ENCODE assay signal across 8 cellular contexts in the genomic region with DNA sequence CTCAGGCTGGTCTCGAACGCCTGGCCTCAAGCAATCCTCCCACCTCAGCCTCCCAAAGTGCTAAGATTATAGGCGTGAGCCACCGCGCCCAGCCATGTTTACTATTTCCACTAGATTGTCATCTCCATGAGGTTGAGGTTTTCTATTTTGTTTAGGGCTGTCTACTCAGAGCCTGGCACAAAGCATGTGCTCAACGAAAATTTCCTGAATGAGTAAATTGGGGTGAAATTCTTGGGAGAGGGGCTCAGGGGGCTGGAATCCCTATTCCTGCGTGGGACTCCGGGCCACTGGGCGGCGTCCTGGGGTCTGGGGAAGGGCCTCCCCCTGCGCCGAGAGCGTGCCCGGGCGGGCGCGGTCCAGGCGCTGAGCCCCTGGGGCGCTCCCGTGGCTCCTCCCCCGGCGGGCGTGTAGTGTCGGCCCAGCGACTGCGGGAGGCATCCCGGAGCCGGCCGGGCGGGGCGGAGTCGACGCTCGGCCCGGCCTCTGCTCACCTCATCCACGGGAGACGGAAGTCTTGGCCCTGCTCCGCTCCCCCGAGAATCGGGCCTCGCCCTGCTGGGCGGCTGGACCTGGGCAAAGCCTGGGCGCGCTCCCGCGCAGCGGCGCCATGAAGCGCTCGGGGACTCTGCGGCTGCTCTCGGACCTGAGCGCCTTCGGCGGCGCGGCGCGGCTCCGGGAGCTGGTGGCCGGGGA. TPM values are rescaled to one million over a fixed set of nuclear protein-coding genes. Genes with fewer than 3 reads are reported as not detected.
DNase-seq lines count a peak whose midpoint lies in the region; ATAC-seq and TF ChIP-seq lines count a peak whose summit lies in the region.

Gene HPS6, plus strand, starts transcription at position 482 of the 693 bp plus-strand sequence. Its CDS starts 126 bp downstream, at position 608.

- ATAC-seq in GM19035 (IDR thresholded peaks at IDR 0.05; ENCODE audit: unreplicated experiment) (peak; percentile 92), HG03354 (IDR thresholded peaks at IDR 0.05; ENCODE audit: poor library complexity, severe bottlenecking, unreplicated experiment) (peak; percentile 96)

- peak within 1 kb of the TSS in 1 of 2 donors; percentile 80 for H3K9ac ChIP-seq in liver (ENCODE audit: low read depth in 1 of 2, low read length in 2 of 2)

- H3K4me3 ChIP-seq in liver (ENCODE audit: low read depth in 1 of 3, low read length in 3 of 3): peak within 1 kb of the TSS; percentile 79 to 97 (median 89)

- WGBS in liver: 3% methylated on average over 61 of the region's 61 CpGs

- H3K27ac ChIP-seq in liver (ENCODE audit: low read depth in 1 of 2, low read length in 2 of 2): peak within 1 kb of the TSS; percentile 65 to 80

- H3K4me1 Mint-ChIP-seq in dendritic cell treated with granulocyte-macrophage colony-stimulating factor and Interleukin-4, amounts not matched to agents 40 ng/mL and 50 ng/mL, for 4 days (ENCODE audit: low read depth): peaks cover 54% of the 10 kb centered on the region

- H3K4me1 ChIP-seq in liver (ENCODE audit: control insufficient read depth in 4 of 4, insufficient read depth in 4 of 4, low read length in 3 of 4): peaks cover 11 to 22% (median 15%) of the 10 kb centered on the region in 4 donors

- peaks cover 24% of the 10 kb centered on the region for H3K36me3 Mint-ChIP-seq in dendritic cell treated with granulocyte-macrophage colony-stimulating factor and Interleukin-4, amounts not matched to agents 40 ng/mL and 50 ng/mL, for 4 days (ENCODE audit: low read depth)

- H3K27me3 Mint-ChIP-seq in dendritic cell treated with granulocyte-macrophage colony-stimulating factor and Interleukin-4, amounts not matched to agents 40 ng/mL and 50 ng/mL, for 4 days: no peaks in the 10 kb centered on the region

- H3K9me3 ChIP-seq in liver (ENCODE audit: control insufficient read depth in 4 of 4, low read length in 3 of 4): no peaks in the 10 kb centered on the region

- no peaks in the 10 kb centered on the region for H3K9me3 Mint-ChIP-seq in dendritic cell treated with granulocyte-macrophage colony-stimulating factor and Interleukin-4, amounts not matched to agents 40 ng/mL and 50 ng/mL, for 4 days

- peak in 1 of 2 donors; percentile 6 for TF ChIP-seq RAD21 in liver (IDR thresholded peaks at IDR 0.05)

- H3K4me3 Mint-ChIP-seq in dendritic cell treated with granulocyte-macrophage colony-stimulating factor and Interleukin-4, amounts not matched to agents 40 ng/mL and 50 ng/mL, for 4 days: peak within 1 kb of the TSS; percentile 94

- peaks cover 0 to 2% (median 0%) of the 10 kb centered on the region in 4 donors for H3K36me3 ChIP-seq in liver (ENCODE audit: control insufficient read depth in 4 of 4, insufficient read depth in 3 of 4, low read depth in 1 of 4, low read length in 3 of 4)

- peak; percentile 89 for DNase-seq in Ammon's horn (ENCODE audit: low spot score)
- DNase-seq in NCI-H510A treated with DMSO at 0.1 percent for 48 hours (lab: John Stamatoyannopoulos, UW): peak; percentile 68
- DNase-seq in activated CD4-positive, alpha-beta T cell treated with anti-CD3 and anti-CD28 coated beads, Interleukin-2, amount 50 U/mL, for 1 hour: peak; percentile 83
- DNase-seq in stimulated activated CD4-positive, alpha-beta T cell treated with anti-CD3 and anti-CD28 coated beads, Interleukin-4, amount 100 ng/mL, for 4 hours: peak; percentile 85 to 89

- no peak for TF ChIP-seq CTCF in liver (IDR thresholded peaks at IDR 0.05; ENCODE audit: low read depth, low read length, missing input control)

- intact Hi-C loops in dendritic cell treated with granulocyte-macrophage colony-stimulating factor and Interleukin-4, amounts not matched to agents 40 ng/mL and 50 ng/mL, for 4 days (cut with micrococcal nuclease): loop anchor here (1.0 to 5.0 kb wide), 2 partner anchors 9 to 52 kb away; partner anchors contain the start of gene ARMH3

- H3K27ac Mint-ChIP-seq in dendritic cell treated with granulocyte-macrophage colony-stimulating factor and Interleukin-4, amounts not matched to agents 40 ng/mL and 50 ng/mL, for 4 days: peak within 1 kb of the TSS; percentile 88

- no peaks in the 10 kb centered on the region for H3K27me3 ChIP-seq in liver (ENCODE audit: control insufficient read depth in 4 of 4, insufficient read depth in 4 of 4, low read length in 3 of 4)

TF ChIP-seq in liver, 16 proteins besides CTCF, POLR2A, EP300 and RAD21:
- TF ChIP-seq YY1 (IDR thresholded peaks at IDR 0.05) (peak; percentile 52), ATF3 (IDR thresholded peaks at IDR 0.05) (no peak), TAF1 (conservative IDR thresholded peaks at IDR 0.05) (no peak), RXRA (IDR thresholded peaks at IDR 0.05) (no peak), SP1 (IDR thresholded peaks at IDR 0.05) (peak; percentile 7), GABPA (IDR thresholded peaks at IDR 0.05 in 1 of 2, conservative IDR thresholded peaks at IDR 0.05 in 1 of 2) (peak in 1 of 2 donors; percentile 73), MAX (IDR thresholded peaks at IDR 0.05) (peak; percentile 31)
- TF ChIP-seq, protein P1, sequence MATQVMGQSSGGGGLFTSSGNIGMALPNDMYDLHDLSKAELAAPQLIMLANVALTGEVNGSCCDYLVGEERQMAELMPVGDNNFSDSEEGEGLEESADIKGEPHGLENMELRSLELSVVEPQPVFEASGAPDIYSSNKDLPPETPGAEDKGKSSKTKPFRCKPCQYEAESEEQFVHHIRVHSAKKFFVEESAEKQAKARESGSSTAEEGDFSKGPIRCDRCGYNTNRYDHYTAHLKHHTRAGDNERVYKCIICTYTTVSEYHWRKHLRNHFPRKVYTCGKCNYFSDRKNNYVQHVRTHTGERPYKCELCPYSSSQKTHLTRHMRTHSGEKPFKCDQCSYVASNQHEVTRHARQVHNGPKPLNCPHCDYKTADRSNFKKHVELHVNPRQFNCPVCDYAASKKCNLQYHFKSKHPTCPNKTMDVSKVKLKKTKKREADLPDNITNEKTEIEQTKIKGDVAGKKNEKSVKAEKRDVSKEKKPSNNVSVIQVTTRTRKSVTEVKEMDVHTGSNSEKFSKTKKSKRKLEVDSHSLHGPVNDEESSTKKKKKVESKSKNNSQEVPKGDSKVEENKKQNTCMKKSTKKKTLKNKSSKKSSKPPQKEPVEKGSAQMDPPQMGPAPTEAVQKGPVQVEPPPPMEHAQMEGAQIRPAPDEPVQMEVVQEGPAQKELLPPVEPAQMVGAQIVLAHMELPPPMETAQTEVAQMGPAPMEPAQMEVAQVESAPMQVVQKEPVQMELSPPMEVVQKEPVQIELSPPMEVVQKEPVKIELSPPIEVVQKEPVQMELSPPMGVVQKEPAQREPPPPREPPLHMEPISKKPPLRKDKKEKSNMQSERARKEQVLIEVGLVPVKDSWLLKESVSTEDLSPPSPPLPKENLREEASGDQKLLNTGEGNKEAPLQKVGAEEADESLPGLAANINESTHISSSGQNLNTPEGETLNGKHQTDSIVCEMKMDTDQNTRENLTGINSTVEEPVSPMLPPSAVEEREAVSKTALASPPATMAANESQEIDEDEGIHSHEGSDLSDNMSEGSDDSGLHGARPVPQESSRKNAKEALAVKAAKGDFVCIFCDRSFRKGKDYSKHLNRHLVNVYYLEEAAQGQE (IDR thresholded peaks at IDR 0.05): peak; percentile 65
- TF ChIP-seq, protein P2, sequence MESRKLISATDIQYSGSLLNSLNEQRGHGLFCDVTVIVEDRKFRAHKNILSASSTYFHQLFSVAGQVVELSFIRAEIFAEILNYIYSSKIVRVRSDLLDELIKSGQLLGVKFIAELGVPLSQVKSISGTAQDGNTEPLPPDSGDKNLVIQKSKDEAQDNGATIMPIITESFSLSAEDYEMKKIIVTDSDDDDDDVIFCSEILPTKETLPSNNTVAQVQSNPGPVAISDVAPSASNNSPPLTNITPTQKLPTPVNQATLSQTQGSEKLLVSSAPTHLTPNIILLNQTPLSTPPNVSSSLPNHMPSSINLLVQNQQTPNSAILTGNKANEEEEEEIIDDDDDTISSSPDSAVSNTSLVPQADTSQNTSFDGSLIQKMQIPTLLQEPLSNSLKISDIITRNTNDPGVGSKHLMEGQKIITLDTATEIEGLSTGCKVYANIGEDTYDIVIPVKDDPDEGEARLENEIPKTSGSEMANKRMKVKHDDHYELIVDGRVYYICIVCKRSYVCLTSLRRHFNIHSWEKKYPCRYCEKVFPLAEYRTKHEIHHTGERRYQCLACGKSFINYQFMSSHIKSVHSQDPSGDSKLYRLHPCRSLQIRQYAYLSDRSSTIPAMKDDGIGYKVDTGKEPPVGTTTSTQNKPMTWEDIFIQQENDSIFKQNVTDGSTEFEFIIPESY (IDR thresholded peaks at IDR 0.05): no peak

RNA-seq across cellular contexts. Expression of gene HPS6, which starts in this region (rescaled TPM):
- total RNA-seq in liver: 10 to 100 TPM; 11.8 to 13.7 TPM
- 1 to 10 TPM; 2.5 to 8.2 TPM for polyA plus RNA-seq in liver

Comparison
In these comparisons a context has a peak if more than half of its experiments do, and no peak if none do; other contexts are left out.
1. Peak in every context shown above with its lines: DNase-seq, ATAC-seq, H3K4me3 ChIP-seq and H3K27ac ChIP-seq.